In the genomic region with DNA sequence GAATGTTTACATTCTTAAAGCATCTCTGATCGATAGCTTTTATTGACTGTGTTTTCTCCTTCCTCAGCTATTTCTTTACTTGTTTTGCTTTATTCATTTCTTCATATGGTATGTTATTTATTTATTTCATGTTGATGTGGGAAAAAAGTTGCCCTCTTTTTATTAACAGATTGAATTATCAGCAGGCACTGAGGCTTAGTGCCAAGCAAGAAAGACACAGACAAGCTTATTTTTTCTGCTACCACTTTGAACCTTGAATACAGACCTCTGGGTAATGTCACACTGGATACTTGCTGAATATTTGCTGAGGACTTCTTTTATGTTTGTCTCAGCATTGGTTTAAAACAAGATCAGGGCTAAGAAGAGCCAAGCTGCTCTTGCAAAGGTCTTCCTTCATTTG, we compare ENCODE assay signal across 3 cellular contexts.
"Had no signal": no experiment of that assay in that cellular context is flagged by ENCODE, and none has a peak within 500 bp of the region (broad histone marks: within the 10 kb centered on the region; RNA-seq: fewer than 3 reads in every experiment).

No MANE protein-coding gene starts in this region.

- H3K4me3 ChIP-seq: GM12878 had no signal

- DNase-seq: GDM1, GF-D8 had no signal

- ATAC-seq: GM12878 had no signal
